In the genomic region with DNA sequence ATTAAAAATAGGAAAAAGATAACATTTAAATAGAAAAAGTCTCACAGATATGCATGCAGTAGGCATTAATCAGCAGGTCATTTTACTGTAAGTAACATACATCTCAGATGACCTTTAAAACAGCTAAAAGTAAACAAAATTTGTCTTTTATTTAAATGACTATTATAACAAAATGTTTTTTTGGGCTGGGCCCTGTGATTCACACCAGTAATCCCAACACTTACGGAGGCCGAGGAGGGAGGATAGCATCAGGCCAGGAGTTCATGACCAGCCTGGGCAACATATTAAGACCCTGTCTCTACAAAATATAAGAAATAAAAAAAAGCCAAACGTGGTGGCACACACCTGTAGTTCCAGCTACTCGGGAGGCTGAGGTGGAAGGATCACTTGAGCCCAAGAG, we compare ENCODE assay signal across 12 cellular contexts. TPM values are rescaled to one million over a fixed set of nuclear protein-coding genes. Genes with fewer than 3 reads are reported as not detected.
DNase-seq lines count a peak whose midpoint lies in the region; ATAC-seq and TF ChIP-seq lines count a peak whose summit lies in the region.
"Had no signal": no experiment of that assay in that cellular context is flagged by ENCODE, and none has a peak within 500 bp of the region (broad histone marks: within the 10 kb centered on the region; RNA-seq: fewer than 3 reads in every experiment).

No MANE protein-coding gene starts in this region.

- no peak overlapping the region for H2BK5ac ChIP-seq in trophoblast cell (ENCODE audit: low read depth, low read length, poor library complexity)

- ATAC-seq in Panc1: no peak
- ATAC-seq in HG02623 (IDR thresholded peaks at IDR 0.05; ENCODE audit: unreplicated experiment): no peak

- no peak overlapping the region for H3K9ac ChIP-seq in trophoblast cell (ENCODE audit: low read length)

- TF ChIP-seq EP300 in ovary (IDR thresholded peaks at IDR 0.05): no peak

- peak overlapping the region; percentile 93 for H3K27ac ChIP-seq in ACC112 (ENCODE audit: low read depth, low read length)
- H3K27ac ChIP-seq in Panc1 (ENCODE audit: low read length): peak overlapping the region; percentile 98
- peak overlapping the region; percentile 49 to 82 for H3K27ac ChIP-seq in esophagus (ENCODE audit: low read depth in 2 of 2, low read length in 1 of 2)
- H3K27ac ChIP-seq in trophoblast cell (ENCODE audit: low read depth, low read length): no peak overlapping the region
- peak overlapping the region in 1 of 2 donors; percentile 73 for H3K27ac ChIP-seq in ovary

- in situ Hi-C loops in Panc1 (cut with HindIII; ENCODE audit: low pct_unique_long_range_greater_than_20kb, low sequenced_read_pairs): no loop called here

- H3K36me3 ChIP-seq in ACC112 (ENCODE audit: insufficient read depth, low read length): no peaks in the 10 kb centered on the region; the same call in 1 of the 2 replicates
- H3K36me3 ChIP-seq in Panc1 (ENCODE audit: control insufficient read depth, insufficient read depth, low read length): no peaks in the 10 kb centered on the region; the same call in 1 of the 2 replicates
- no peaks in the 10 kb centered on the region for H3K36me3 ChIP-seq in esophagus (ENCODE audit: control insufficient read depth in 2 of 2, insufficient read depth in 2 of 2, low read length in 1 of 2)
- H3K36me3 ChIP-seq in trophoblast cell (ENCODE audit: control insufficient read depth in 1 of 2, insufficient read depth in 2 of 2, low read length in 2 of 2): peaks cover 0 to 8% of the 10 kb centered on the region in 2 experiments
- no peaks in the 10 kb centered on the region for H3K36me3 ChIP-seq in ovary

- H3K4me3 ChIP-seq in ACC112 (ENCODE audit: low read depth, low read length): no peak overlapping the region
- H3K4me3 ChIP-seq in Panc1 (ENCODE audit: low read depth in 2 of 2, low read length in 2 of 2): no peak overlapping the region
- no peak overlapping the region for H3K4me3 ChIP-seq in esophagus (ENCODE audit: low read depth in 1 of 2, low read length in 2 of 2)
- H3K4me3 ChIP-seq in trophoblast cell (ENCODE audit: low read depth, low read length): no peak overlapping the region
- no peak overlapping the region for H3K4me3 ChIP-seq in ovary

- intact Hi-C loops in Panc1 (cut with micrococcal nuclease; ENCODE audit: unreplicated experiment): no loop called here
- intact Hi-C loops in ovary (cut with DNase I): no loop called here

- H2AFZ ChIP-seq in ACC112 (ENCODE audit: low read length, unreplicated experiment) (no peak overlapping the region), trophoblast cell (ENCODE audit: insufficient read depth, low read length, poor library complexity) (no peak overlapping the region)

- no peak overlapping the region for H3K23ac ChIP-seq in trophoblast cell (ENCODE audit: low read length)

- CTCF ChIA-PET in Panc1 (lab: Charles Lee): no interaction called here

- H4K91ac ChIP-seq in trophoblast cell (ENCODE audit: low read depth, low read length): no peak overlapping the region

- 47 to 66% methylated on average over 4 of the region's 4 CpGs for WGBS in esophagus, 2 donors
- no CpG with 5 or more reads among the region's 4 CpGs for WGBS in trophoblast cell (ENCODE audit: extremely low coverage, insufficient coverage, insufficient read length)
- WGBS in ovary, 3 donors: 55 to 65% (median 64%) methylated on average over 4 of the region's 4 CpGs

- H2BK120ac ChIP-seq in trophoblast cell (ENCODE audit: insufficient read depth, low read length, poor library complexity): no peak overlapping the region

- H3K4ac ChIP-seq in trophoblast cell (ENCODE audit: low read depth, low read length): peak overlapping the region; percentile 99

- H3K18ac ChIP-seq in trophoblast cell (ENCODE audit: low read length): no peak overlapping the region

- H4K8ac ChIP-seq in trophoblast cell (ENCODE audit: low read depth, low read length): no peak overlapping the region

- H2AK5ac ChIP-seq in trophoblast cell (ENCODE audit: low read length): no peak overlapping the region

- no peaks in the 10 kb centered on the region for H3K9me3 ChIP-seq in Panc1 (ENCODE audit: control insufficient read depth, insufficient read depth, low read depth, low read length)
- no peaks in the 10 kb centered on the region for H3K9me3 ChIP-seq in esophagus (ENCODE audit: control insufficient read depth in 2 of 2, insufficient read depth in 1 of 2, low read depth in 1 of 2, low read length in 1 of 2)
- no peaks in the 10 kb centered on the region for H3K9me3 ChIP-seq in trophoblast cell (ENCODE audit: insufficient read depth, low read depth, low read length)
- no peaks in the 10 kb centered on the region for H3K9me3 ChIP-seq in ovary

- no peak overlapping the region for H3K14ac ChIP-seq in trophoblast cell (ENCODE audit: low read length)

- H3K27me3 ChIP-seq in ACC112 (ENCODE audit: insufficient read depth, low read length): no peaks in the 10 kb centered on the region
- no peaks in the 10 kb centered on the region for H3K27me3 ChIP-seq in Panc1 (ENCODE audit: control insufficient read depth, insufficient read depth, low read length)
- H3K27me3 ChIP-seq in esophagus (ENCODE audit: control insufficient read depth in 1 of 2, insufficient read depth in 2 of 2, low read length in 2 of 2): no peaks in the 10 kb centered on the region
- no peaks in the 10 kb centered on the region for H3K27me3 ChIP-seq in trophoblast cell (ENCODE audit: insufficient read depth, low read length)
- H3K27me3 ChIP-seq in ovary: no peaks in the 10 kb centered on the region

- POLR2A ChIA-PET in Panc1 (lab: Charles Lee): interaction anchor here (1.5 kb wide), 1 partner anchor 9 kb away, joined by 4 read pairs; no protein-coding TSS in a partner anchor

- peaks cover 7% of the 10 kb centered on the region for H3K79me1 ChIP-seq in trophoblast cell (ENCODE audit: low read length)

- peaks cover 92% of the 10 kb centered on the region for H3K79me2 ChIP-seq in ACC112 (ENCODE audit: control insufficient read depth, insufficient read depth, low read length, unreplicated experiment)
- H3K79me2 ChIP-seq in trophoblast cell (ENCODE audit: control insufficient read depth, insufficient read depth, low read length, poor library complexity): peaks cover 17% of the 10 kb centered on the region

- DNase-seq in Panc1 (ENCODE audit: low read depth, low spot score): no peak
- DNase-seq in trophoblast cell: no peak
- no peak for DNase-seq in superior temporal gyrus (ENCODE audit: extremely low spot score)
- DNase-seq in medulla oblongata (ENCODE audit: extremely low spot score): no peak
- DNase-seq in ovary: no peak
- DNase-seq: activated effector memory CD4-positive, alpha-beta T cell treated with Interleukin-2 at 50 U/mL for 16 hours; C1 segment of cervical spinal cord; effector CD4-positive, alpha-beta T cell; NCI-H187 had no signal

- no peak overlapping the region for H4K12ac ChIP-seq in trophoblast cell (ENCODE audit: low read depth, low read length)

- no peak overlapping the region for H3K4me2 ChIP-seq in trophoblast cell (ENCODE audit: low read length)

- TF ChIP-seq POLR2A in ovary (IDR thresholded peaks at IDR 0.05): no peak

- H3K4me1 ChIP-seq in ACC112 (ENCODE audit: control insufficient read depth, insufficient read depth, low read length, unreplicated experiment) (peaks cover 68% of the 10 kb centered on the region), Panc1 (ENCODE audit: control insufficient read depth, insufficient read depth, low read length) (peaks cover 85% of the 10 kb centered on the region), esophagus (ENCODE audit: control insufficient read depth in 2 of 2, insufficient read depth in 2 of 2, low read length in 1 of 2) (peaks cover 0 to 5% of the 10 kb centered on the region in 2 donors), trophoblast cell (ENCODE audit: control insufficient read depth in 1 of 2, insufficient read depth in 2 of 2, low read length in 2 of 2) (peaks cover 4 to 17% of the 10 kb centered on the region in 2 experiments), ovary (ENCODE audit: insufficient read depth) (peaks cover 24% of the 10 kb centered on the region)

- TF ChIP-seq CTCF in Panc1 (IDR thresholded peaks at IDR 0.05): no peak
- TF ChIP-seq CTCF in ovary (IDR thresholded peaks at IDR 0.05): no peak

- no TSS peak for BruUV-seq in Panc1 (replicated peaks; lab: Mats Ljungman, UMichigan)

- H2BK12ac ChIP-seq in trophoblast cell (ENCODE audit: low read length): no peak overlapping the region

RNA-seq across cellular contexts. Expression of a gene that starts 14.8 kb away (rescaled TPM):
- total RNA-seq in Panc1 (2021; ENCODE audit: unreplicated experiment): 228 TPM
- polyA plus RNA-seq in Panc1 (2012; ENCODE audit: insufficient read length): 144 TPM
- 100 to 1,000 TPM in 1 of 2 donors, 10 to 100 TPM in 1; 68.4 to 106 TPM for polyA plus RNA-seq in esophagus
- 301 and 302 TPM in 2 replicates for polyA plus RNA-seq in trophoblast cell (2013)
- 100 to 1,000 TPM in 4 of 7 donors, 10 to 100 TPM in 3; 96.7 to 172 (median 108) TPM for total RNA-seq in ovary
- 100 to 1,000 TPM in 1 of 2 donors, 10 to 100 TPM in 1; 68.1 to 173 TPM for polyA plus RNA-seq in ovary

RNA-seq across cellular contexts. Expression of a gene that starts 50.7 kb away (rescaled TPM):
- total RNA-seq in Panc1 (2021; ENCODE audit: unreplicated experiment) (5.2 TPM), ovary (1 to 10 TPM in 6 of 7 donors, under 1 TPM in 1; 0.83 to 4.3 (median 2.4) TPM)
- 2.4 TPM for polyA plus RNA-seq in Panc1 (2012; ENCODE audit: insufficient read length)
- polyA plus RNA-seq in esophagus (1 to 10 TPM in 1 of 2 donors, under 1 TPM in 1; 0.80 to 1.5 TPM), ovary (1 to 10 TPM; 1.0 to 4.1 TPM)
- polyA plus RNA-seq in trophoblast cell (2013): 1.9 and 2.3 TPM in 2 replicates
